In the genomic region with DNA sequence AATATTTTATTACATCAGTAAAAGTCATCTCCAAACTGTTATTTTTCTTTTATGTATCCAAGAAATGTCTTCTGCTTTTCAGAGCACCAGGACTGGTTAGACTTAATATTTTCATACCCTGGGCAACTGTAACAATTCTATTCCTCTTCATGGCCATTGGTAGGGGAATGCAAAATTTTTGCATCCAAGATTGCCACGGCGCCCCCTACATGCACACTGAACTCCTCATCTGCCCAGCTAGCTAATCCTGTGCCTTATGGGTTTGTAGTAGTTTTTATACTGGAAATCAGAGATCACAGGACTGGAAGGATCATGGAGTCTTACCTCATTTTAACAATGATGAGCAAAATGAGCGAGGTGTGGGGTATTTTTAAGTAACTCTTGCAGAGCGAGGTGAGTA, we compare ENCODE assay signal across 1 cellular context.
TF ChIP-seq lines count a peak whose summit lies in the region.

No MANE protein-coding gene starts in this region.

TF ChIP-seq in liver, 16 proteins besides CTCF, POLR2A, EP300 and RAD21 (continued from another document):
- no peak for TF ChIP-seq REST (IDR thresholded peaks at IDR 0.05)
- no peak for TF ChIP-seq RXRA (IDR thresholded peaks at IDR 0.05)
- no peak for TF ChIP-seq SP1 (IDR thresholded peaks at IDR 0.05)
